Comparison of ENCODE assay signal across 2 cellular contexts in the genomic region with DNA sequence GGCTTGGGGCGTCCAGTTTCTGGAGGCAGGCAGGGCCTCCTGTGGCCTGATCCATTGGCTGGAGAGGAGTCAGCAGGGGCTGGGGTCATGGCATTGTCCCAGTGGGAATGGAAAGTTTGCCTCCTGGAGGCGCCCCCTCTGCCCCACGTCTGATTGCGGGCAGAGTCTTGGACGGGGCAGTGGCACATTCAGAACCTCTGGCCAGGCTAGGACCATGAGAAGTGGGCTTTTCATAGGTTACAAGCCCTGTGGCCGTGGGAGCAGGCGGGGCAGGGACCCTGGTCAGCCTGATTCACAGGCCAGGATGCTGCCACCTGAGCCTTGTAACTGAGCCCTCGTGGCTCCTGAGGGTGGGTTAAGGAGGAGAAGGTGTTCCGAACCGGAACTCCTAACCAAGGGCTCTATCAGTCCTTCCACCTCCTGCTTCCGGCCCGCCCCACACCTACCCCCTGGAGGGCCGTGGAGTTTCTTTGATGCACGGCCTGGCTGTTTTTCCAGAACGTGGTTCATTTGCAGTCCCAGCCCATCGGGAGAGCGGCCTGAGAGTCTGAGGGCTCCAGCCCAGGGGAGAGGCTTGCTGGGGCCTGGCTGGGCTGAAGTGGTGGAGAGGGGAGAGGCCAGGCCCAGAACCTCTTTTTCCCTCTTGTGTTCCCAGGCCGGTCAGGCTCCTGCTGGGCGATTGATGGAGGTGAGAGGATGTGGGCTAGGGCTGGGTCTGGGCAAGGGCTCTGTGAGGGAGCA.
TF ChIP-seq lines count a peak whose summit lies in the region.

No MANE protein-coding gene starts in this region.

TF ChIP-seq in IMR-90, 13 proteins besides CTCF, POLR2A, EP300 and RAD21:
- TF ChIP-seq NFE2L2 (IDR thresholded peaks at IDR 0.05; ENCODE audit: low read depth, low read length) (no peak), SMC3 (IDR thresholded peaks at IDR 0.05; ENCODE audit: low read depth, low read length) (no peak), FOS (IDR thresholded peaks at IDR 0.05; ENCODE audit: low read depth, low read length) (no peak), MAZ (IDR thresholded peaks at IDR 0.05; ENCODE audit: borderline replicate concordance, low read depth, low read length) (no peak), MAFK (IDR thresholded peaks at IDR 0.05; ENCODE audit: low read depth, low read length) (no peak), RCOR1 (IDR thresholded peaks at IDR 0.05; ENCODE audit: insufficient replicate concordance, low read length) (no peak), BHLHE40 (IDR thresholded peaks at IDR 0.05; ENCODE audit: low read depth, low read length) (no peak), RFX5 (IDR thresholded peaks at IDR 0.05; ENCODE audit: low read depth, low read length) (no peak), MXI1 (IDR thresholded peaks at IDR 0.05; ENCODE audit: borderline replicate concordance, low read depth, low read length) (no peak), CHD1 (IDR thresholded peaks at IDR 0.05; ENCODE audit: low read depth, low read length) (no peak), CEBPB (IDR thresholded peaks at IDR 0.05; ENCODE audit: low read depth, low read length) (no peak)
- TF ChIP-seq, protein P1, sequence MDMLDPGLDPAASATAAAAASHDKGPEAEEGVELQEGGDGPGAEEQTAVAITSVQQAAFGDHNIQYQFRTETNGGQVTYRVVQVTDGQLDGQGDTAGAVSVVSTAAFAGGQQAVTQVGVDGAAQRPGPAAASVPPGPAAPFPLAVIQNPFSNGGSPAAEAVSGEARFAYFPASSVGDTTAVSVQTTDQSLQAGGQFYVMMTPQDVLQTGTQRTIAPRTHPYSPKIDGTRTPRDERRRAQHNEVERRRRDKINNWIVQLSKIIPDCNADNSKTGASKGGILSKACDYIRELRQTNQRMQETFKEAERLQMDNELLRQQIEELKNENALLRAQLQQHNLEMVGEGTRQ (IDR thresholded peaks at IDR 0.05; ENCODE audit: low read depth, low read length), result no peak
- TF ChIP-seq, protein P2, sequence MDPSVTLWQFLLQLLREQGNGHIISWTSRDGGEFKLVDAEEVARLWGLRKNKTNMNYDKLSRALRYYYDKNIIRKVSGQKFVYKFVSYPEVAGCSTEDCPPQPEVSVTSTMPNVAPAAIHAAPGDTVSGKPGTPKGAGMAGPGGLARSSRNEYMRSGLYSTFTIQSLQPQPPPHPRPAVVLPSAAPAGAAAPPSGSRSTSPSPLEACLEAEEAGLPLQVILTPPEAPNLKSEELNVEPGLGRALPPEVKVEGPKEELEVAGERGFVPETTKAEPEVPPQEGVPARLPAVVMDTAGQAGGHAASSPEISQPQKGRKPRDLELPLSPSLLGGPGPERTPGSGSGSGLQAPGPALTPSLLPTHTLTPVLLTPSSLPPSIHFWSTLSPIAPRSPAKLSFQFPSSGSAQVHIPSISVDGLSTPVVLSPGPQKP (IDR thresholded peaks at IDR 0.05; ENCODE audit: borderline replicate concordance, low read depth, low read length), result no peak

TF ChIP-seq in K562, 482 proteins besides CTCF, POLR2A, EP300 and RAD21:
- no peak for TF ChIP-seq HMG20A (CRISPR knock-in tag; conservative IDR thresholded peaks at IDR 0.05)
- TF ChIP-seq ZNF57 (CRISPR knock-in tag; IDR thresholded peaks at IDR 0.05), result no peak
- no peak for TF ChIP-seq ZKSCAN1 (IDR thresholded peaks at IDR 0.05; ENCODE audit: low read depth, low read length)
- TF ChIP-seq HOXB6 (CRISPR knock-in tag; IDR thresholded peaks at IDR 0.05; ENCODE audit: borderline replicate concordance), result no peak
